7 cellular contexts compared by ENCODE assay signal in the genomic region with DNA sequence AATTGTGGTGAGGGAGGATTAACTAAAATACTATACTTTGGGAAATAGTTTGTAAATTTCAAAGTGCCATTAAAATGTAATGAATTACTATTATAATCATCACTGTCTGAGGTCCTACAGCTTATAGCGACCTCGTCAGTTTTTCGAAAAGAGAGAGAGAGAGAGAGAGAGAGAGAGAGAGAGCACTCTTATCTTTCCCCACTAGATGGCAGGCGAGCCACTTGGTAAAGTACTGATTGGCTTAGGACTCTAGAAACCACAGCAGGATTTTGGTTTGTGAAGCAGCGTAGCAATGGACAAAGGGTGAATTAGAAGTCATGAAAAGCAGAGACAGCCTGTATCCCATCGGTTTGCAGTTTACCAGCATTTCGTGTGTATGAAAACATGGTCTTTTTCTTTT. TPM values are rescaled to one million over a fixed set of nuclear protein-coding genes. Genes with fewer than 3 reads are reported as not detected.
DNase-seq lines count a peak whose midpoint lies in the region; ATAC-seq and TF ChIP-seq lines count a peak whose summit lies in the region.

No MANE protein-coding gene starts in this region.

- DNase-seq in DMS53 (lab: John Stamatoyannopoulos, UW) = peak; percentile 83
- DNase-seq in RPMI8226 = peak; percentile 60
- peak; percentile 48 for DNase-seq in ecto neural progenitor cell (ENCODE audit: low spot score)
- DNase-seq in lung (ENCODE audit: low spot score) = peak; percentile 32
- no peak for DNase-seq in aorta

- H3K9me3 ChIP-seq in lung (ENCODE audit: control insufficient read depth in 2 of 2, insufficient read depth in 1 of 2, low read length in 1 of 2) = no peaks in the 10 kb centered on the region
- H3K9me3 ChIP-seq in aorta (ENCODE audit: control insufficient read depth, low read length) = no peaks in the 10 kb centered on the region

- intact Hi-C loops in aorta (cut with DNase I) = loop anchor here (10.0 kb wide), 2 partner anchors 1333 to 1843 kb away; no protein-coding TSS in a partner anchor

- H3K36me3 ChIP-seq in lung (ENCODE audit: control insufficient read depth in 2 of 2, insufficient read depth in 2 of 2, low read length in 2 of 2) = no peaks in the 10 kb centered on the region
- no peaks in the 10 kb centered on the region for H3K36me3 ChIP-seq in aorta (ENCODE audit: control insufficient read depth in 1 of 2, insufficient read depth in 2 of 2, low read length in 1 of 2)

- H3K27me3 ChIP-seq in lung (ENCODE audit: control insufficient read depth, insufficient read depth) = peaks cover 5% of the 10 kb centered on the region
- H3K27me3 ChIP-seq in aorta (ENCODE audit: control insufficient read depth in 1 of 2, insufficient read depth in 2 of 2, low read length in 1 of 2) = no peaks in the 10 kb centered on the region

- H3K27ac ChIP-seq in lung (ENCODE audit: low read depth in 1 of 2, low read length in 1 of 2) = no peak overlapping the region
- no peak overlapping the region for H3K27ac ChIP-seq in aorta (ENCODE audit: low read depth in 1 of 2, low read length in 2 of 2)

- peak; percentile 27 for TF ChIP-seq CTCF in lung (IDR thresholded peaks at IDR 0.05; ENCODE audit: control extremely low read depth, extremely low read depth)

- H3K4me1 ChIP-seq in lung (ENCODE audit: control insufficient read depth in 2 of 2, insufficient read depth in 2 of 2, low read length in 2 of 2) = no peaks in the 10 kb centered on the region
- no peaks in the 10 kb centered on the region for H3K4me1 ChIP-seq in aorta (ENCODE audit: control insufficient read depth in 1 of 2, insufficient read depth in 2 of 2, low read length in 2 of 2)

- H3K4me3 ChIP-seq in lung (no peak overlapping the region), aorta (ENCODE audit: low read length in 2 of 2) (no peak overlapping the region)

- 2 to 3% methylated on average over 7 of the region's 7 CpGs for WGBS in lung, 2 donors
- 0 to 4% methylated on average over 7 of the region's 7 CpGs for WGBS in aorta, 2 donors

- ATAC-seq in GM19324 (IDR thresholded peaks at IDR 0.05; ENCODE audit: low FRiP score, unreplicated experiment) (peak; percentile 74), HG03460 (IDR thresholded peaks at IDR 0.05; ENCODE audit: unreplicated experiment) (peak; percentile 76), lung (ENCODE audit: insufficient read depth, low FRiP score) (no peak), aorta (ENCODE audit: low FRiP score) (peak; percentile 65)

RNA-seq across cellular contexts. Expression of a gene that starts 52.5 kb away (rescaled TPM):
- total RNA-seq in lung (100 to 1,000 TPM; 105 to 106 TPM), aorta (1,000 to 10,000 TPM; 1,175 to 1,949 TPM)
- polyA plus RNA-seq in lung (1 to 10 TPM in 1 of 2 donors, under 1 TPM in 1; 0.57 to 8.5 TPM), aorta (10 to 100 TPM; 12.9 to 18.8 TPM)

Comparison
In these comparisons a context has a peak if more than half of its experiments do, and no peak if none do; other contexts are left out.
1. DNase-seq: peak in DMS53 (single experiment), RPMI8226 (single experiment), ecto neural progenitor cell (single experiment) and lung (single experiment); none in aorta (0 of 2).
2. RNA of a gene that starts 52.5 kb away (total RNA-seq): 1,175 to 1,949 TPM in aorta; 105 to 106 TPM in lung; every median in the first group is over 10 times any median in the second.